24 cellular contexts compared by ENCODE assay signal in genomic region chr5:119706049-119706448, GRCh38.
"Had no signal": no experiment of that assay in that cellular context is flagged by ENCODE, and none has a peak within 500 bp of the region (broad histone marks: within the 10 kb centered on the region; RNA-seq: fewer than 3 reads in every experiment).

No MANE protein-coding gene starts in this region.

- H3K36me3 ChIP-seq: brain microvascular endothelial cell, WERI-Rb-1 had no signal

- H3K27me3 ChIP-seq: brain microvascular endothelial cell had no signal

- ATAC-seq: activated CD4-positive, alpha-beta T cell treated with anti-CD3 and anti-CD28 coated beads for 36 hours; activated CD8-positive, alpha-beta T cell treated with anti-CD3 and anti-CD28 coated beads for 36 hours; activated T-cell treated with anti-CD3 and anti-CD28 coated beads, Interleukin-2, amount 50 U/mL, for 4 hours; activated T-helper 17 cell treated with anti-CD3 and anti-CD28 coated beads, Interleukin-2, amount 50 U/mL, for 72 hours; esophagus mucosa; T-helper 17 cell had no signal

- H3K27ac ChIP-seq: brain microvascular endothelial cell, WERI-Rb-1 had no signal

- DNase-seq: activated CD4-positive, alpha-beta T cell treated with anti-CD3 and anti-CD28 coated beads for 36 hours; activated CD4-positive, alpha-beta T cell treated with anti-CD3 and anti-CD28 coated beads, Interleukin-2, amount 10 ng/mL, durations not matched to agents 24 days and 14 days; activated CD4-positive, alpha-beta T cell treated with anti-CD3 and anti-CD28 coated beads, Interleukin-2, amount 50 U/mL, for 48 hours; activated CD4-positive, CD25-positive, alpha-beta regulatory T cell; activated CD4-positive, CD25-positive, alpha-beta regulatory T cell treated with anti-CD3 and anti-CD28 coated beads, Interleukin-2, amount 50 U/mL, for 72 hours; activated CD8-positive, alpha-beta memory T cell treated with anti-CD3 and anti-CD28 coated beads for 24 hours; activated CD8-positive, alpha-beta T cell treated with anti-CD3 and anti-CD28 coated beads for 36 hours; activated effector memory CD4-positive, alpha-beta T cell treated with Interleukin-2 at 50 U/mL for 16 hours; activated gamma-delta T cell treated with Interleukin-2 at 50 U/mL for 16 hours; activated naive CD4-positive, alpha-beta T cell treated with anti-CD3 and anti-CD28 coated beads, Interleukin-2, amount 50 U/mL, for 16 hours; activated naive CD4-positive, alpha-beta T cell treated with Interleukin-2 at 50 U/mL for 16 hours; activated T-cell treated with anti-CD3 and anti-CD28 coated beads, Interleukin-2, amount 50 U/mL, for 4 hours; amniotic stem cell; anterior cingulate cortex; brain microvascular endothelial cell; effector CD8-positive, alpha-beta T cell; foreskin fibroblast; glutamatergic neuron; T-helper 1 cell; T-helper 17 cell; T1000; WERI-Rb-1 had no signal
